Comparison of ENCODE assay signal across 2 cellular contexts in the genomic region with DNA sequence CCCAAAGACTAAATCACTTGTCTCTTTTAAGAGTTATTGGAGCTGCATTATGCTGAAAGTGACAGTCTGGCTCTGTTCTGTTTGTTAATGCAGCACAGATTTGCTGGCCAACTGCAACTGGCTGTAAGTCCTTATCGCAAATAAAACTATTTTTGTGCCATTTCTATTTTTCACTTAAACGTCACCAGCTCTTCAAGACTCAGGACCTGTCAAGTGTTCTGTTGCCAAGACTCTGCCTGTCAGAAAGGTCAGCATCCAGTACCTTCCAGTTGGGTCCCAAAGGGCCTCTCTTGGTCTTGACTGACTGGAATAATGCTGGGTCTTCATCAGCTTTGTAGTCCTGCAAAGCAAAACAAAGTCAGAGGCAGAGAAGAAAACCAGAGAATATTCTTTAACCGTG.
TF ChIP-seq lines count a peak whose summit lies in the region.

No MANE protein-coding gene starts in this region.

TF ChIP-seq in liver, 16 proteins besides CTCF, POLR2A, EP300 and RAD21:
- TF ChIP-seq NR2F2 (IDR thresholded peaks at IDR 0.05): peak; percentile 28
- TF ChIP-seq, protein P1, sequence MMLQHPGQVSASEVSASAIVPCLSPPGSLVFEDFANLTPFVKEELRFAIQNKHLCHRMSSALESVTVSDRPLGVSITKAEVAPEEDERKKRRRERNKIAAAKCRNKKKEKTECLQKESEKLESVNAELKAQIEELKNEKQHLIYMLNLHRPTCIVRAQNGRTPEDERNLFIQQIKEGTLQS (IDR thresholded peaks at IDR 0.05): no peak

TF ChIP-seq in HepG2, 621 proteins besides CTCF, POLR2A, EP300 and RAD21:
- TF ChIP-seq RBAK (CRISPR knock-in tag; IDR thresholded peaks at IDR 0.05) (no peak), ZNF615 (CRISPR knock-in tag; IDR thresholded peaks at IDR 0.05; ENCODE audit: borderline replicate concordance) (no peak), ZBTB1 (CRISPR knock-in tag; IDR thresholded peaks at IDR 0.05; ENCODE audit: borderline replicate concordance) (no peak)
- TF ChIP-seq, protein P2, sequence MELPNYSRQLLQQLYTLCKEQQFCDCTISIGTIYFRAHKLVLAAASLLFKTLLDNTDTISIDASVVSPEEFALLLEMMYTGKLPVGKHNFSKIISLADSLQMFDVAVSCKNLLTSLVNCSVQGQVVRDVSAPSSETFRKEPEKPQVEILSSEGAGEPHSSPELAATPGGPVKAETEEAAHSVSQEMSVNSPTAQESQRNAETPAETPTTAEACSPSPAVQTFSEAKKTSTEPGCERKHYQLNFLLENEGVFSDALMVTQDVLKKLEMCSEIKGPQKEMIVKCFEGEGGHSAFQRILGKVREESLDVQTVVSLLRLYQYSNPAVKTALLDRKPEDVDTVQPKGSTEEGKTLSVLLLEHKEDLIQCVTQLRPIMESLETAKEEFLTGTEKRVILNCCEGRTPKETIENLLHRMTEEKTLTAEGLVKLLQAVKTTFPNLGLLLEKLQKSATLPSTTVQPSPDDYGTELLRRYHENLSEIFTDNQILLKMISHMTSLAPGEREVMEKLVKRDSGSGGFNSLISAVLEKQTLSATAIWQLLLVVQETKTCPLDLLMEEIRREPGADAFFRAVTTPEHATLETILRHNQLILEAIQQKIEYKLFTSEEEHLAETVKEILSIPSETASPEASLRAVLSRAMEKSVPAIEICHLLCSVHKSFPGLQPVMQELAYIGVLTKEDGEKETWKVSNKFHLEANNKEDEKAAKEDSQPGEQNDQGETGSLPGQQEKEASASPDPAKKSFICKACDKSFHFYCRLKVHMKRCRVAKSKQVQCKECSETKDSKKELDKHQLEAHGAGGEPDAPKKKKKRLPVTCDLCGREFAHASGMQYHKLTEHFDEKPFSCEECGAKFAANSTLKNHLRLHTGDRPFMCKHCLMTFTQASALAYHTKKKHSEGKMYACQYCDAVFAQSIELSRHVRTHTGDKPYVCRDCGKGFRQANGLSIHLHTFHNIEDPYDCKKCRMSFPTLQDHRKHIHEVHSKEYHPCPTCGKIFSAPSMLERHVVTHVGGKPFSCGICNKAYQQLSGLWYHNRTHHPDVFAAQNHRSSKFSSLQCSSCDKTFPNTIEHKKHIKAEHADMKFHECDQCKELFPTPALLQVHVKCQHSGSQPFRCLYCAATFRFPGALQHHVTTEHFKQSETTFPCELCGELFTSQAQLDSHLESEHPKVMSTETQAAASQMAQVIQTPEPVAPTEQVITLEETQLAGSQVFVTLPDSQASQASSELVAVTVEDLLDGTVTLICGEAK (IDR thresholded peaks at IDR 0.05): no peak
- TF ChIP-seq, protein P2 (CRISPR knock-in tag; IDR thresholded peaks at IDR 0.05): no peak
- TF ChIP-seq, protein P3, sequence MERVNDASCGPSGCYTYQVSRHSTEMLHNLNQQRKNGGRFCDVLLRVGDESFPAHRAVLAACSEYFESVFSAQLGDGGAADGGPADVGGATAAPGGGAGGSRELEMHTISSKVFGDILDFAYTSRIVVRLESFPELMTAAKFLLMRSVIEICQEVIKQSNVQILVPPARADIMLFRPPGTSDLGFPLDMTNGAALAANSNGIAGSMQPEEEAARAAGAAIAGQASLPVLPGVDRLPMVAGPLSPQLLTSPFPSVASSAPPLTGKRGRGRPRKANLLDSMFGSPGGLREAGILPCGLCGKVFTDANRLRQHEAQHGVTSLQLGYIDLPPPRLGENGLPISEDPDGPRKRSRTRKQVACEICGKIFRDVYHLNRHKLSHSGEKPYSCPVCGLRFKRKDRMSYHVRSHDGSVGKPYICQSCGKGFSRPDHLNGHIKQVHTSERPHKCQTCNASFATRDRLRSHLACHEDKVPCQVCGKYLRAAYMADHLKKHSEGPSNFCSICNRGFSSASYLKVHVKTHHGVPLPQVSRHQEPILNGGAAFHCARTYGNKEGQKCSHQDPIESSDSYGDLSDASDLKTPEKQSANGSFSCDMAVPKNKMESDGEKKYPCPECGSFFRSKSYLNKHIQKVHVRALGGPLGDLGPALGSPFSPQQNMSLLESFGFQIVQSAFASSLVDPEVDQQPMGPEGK (CRISPR knock-in tag; IDR thresholded peaks at IDR 0.05): no peak
